In the genomic region with DNA sequence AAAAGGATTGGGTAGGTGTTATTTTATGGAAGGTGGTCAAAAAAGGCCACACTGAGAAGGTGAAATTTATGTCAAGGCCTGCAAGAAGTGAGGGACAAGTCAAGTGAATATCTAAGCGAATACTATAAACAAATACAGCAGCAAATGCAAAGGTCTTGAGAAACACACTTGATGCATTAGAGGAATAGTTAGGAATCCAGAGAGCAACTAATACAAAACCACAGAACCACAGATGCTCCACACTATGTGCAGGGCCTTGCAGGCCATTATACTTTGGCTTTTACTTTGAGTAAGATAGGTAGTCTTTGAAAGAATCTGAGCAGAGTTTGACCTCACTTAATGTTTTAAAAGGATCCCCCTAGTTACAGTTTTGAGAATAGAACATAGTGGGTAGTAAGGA, we compare ENCODE assay signal across 16 cellular contexts. TPM values are rescaled to one million over a fixed set of nuclear protein-coding genes. Genes with fewer than 3 reads are reported as not detected.
DNase-seq lines count a peak whose midpoint lies in the region; ATAC-seq and TF ChIP-seq lines count a peak whose summit lies in the region.
"Had no signal": no experiment of that assay in that cellular context is flagged by ENCODE, and none has a peak within 500 bp of the region (broad histone marks: within the 10 kb centered on the region; RNA-seq: fewer than 3 reads in every experiment).

No MANE protein-coding gene starts in this region.

- H3K27ac Mint-ChIP-seq in activated CD4-positive, alpha-beta T cell treated with anti-CD3 and anti-CD28 coated beads, Interleukin-2, amount 10 ng/mL, durations not matched to agents 24 days and 14 days = peak overlapping the region; percentile 23
- peak overlapping the region in 2 of 5 experiments; percentile 18 to 46 for H3K27ac Mint-ChIP-seq in brain

- peaks cover 69% of the 10 kb centered on the region for H3K4me1 Mint-ChIP-seq in activated CD4-positive, alpha-beta T cell treated with anti-CD3 and anti-CD28 coated beads, Interleukin-2, amount 10 ng/mL, durations not matched to agents 24 days and 14 days
- H3K4me1 Mint-ChIP-seq in brain = peaks cover 89% of the 10 kb centered on the region

- intact Hi-C loops in activated CD4-positive, alpha-beta T cell treated with anti-CD3 and anti-CD28 coated beads, Interleukin-2, amount 10 ng/mL, durations not matched to agents 24 days and 14 days (cut with micrococcal nuclease) = loop anchor here (10.0 kb wide), 1 partner anchor 1866 kb away; no protein-coding TSS in a partner anchor

- peak overlapping the region; percentile 4 for H3K4me3 Mint-ChIP-seq in activated CD4-positive, alpha-beta T cell treated with anti-CD3 and anti-CD28 coated beads, Interleukin-2, amount 10 ng/mL, durations not matched to agents 24 days and 14 days
- peak overlapping the region; percentile 6 to 78 (median 44) for H3K4me3 Mint-ChIP-seq in brain

- ATAC-seq in HG02973 (IDR thresholded peaks at IDR 0.05; ENCODE audit: unreplicated experiment) = no peak

- H3K4me1 ChIP-seq in Loucy (ENCODE audit: insufficient read depth, low read length, poor library complexity, severe bottlenecking) (peaks cover 64% of the 10 kb centered on the region), osteoblast (ENCODE audit: insufficient read depth, low read length) (peaks cover 63% of the 10 kb centered on the region)

- peak overlapping the region; percentile 98 for H3K4me2 ChIP-seq in Loucy (ENCODE audit: low read depth, low read length, poor library complexity, severe bottlenecking)
- H3K4me2 ChIP-seq in osteoblast (ENCODE audit: insufficient read depth, low read length) = peak overlapping the region; percentile 54

- H3K79me2 ChIP-seq in Loucy (ENCODE audit: insufficient read depth, low read length) (peaks cover 79% of the 10 kb centered on the region), osteoblast (ENCODE audit: insufficient read depth, low read length) (peaks cover 85% of the 10 kb centered on the region)

- no peaks in the 10 kb centered on the region for H3K9me3 Mint-ChIP-seq in activated CD4-positive, alpha-beta T cell treated with anti-CD3 and anti-CD28 coated beads, Interleukin-2, amount 10 ng/mL, durations not matched to agents 24 days and 14 days
- no peaks in the 10 kb centered on the region for H3K9me3 Mint-ChIP-seq in brain

- no peaks in the 10 kb centered on the region for H3K27me3 Mint-ChIP-seq in activated CD4-positive, alpha-beta T cell treated with anti-CD3 and anti-CD28 coated beads, Interleukin-2, amount 10 ng/mL, durations not matched to agents 24 days and 14 days
- H3K27me3 Mint-ChIP-seq in brain = peaks cover 11% of the 10 kb centered on the region

- H3K9ac ChIP-seq in Loucy (ENCODE audit: low read depth, low read length, poor library complexity, severe bottlenecking) = peak overlapping the region; percentile 87

- no peak for DNase-seq in activated CD4-positive, alpha-beta T cell treated with anti-CD3 and anti-CD28 coated beads, Interleukin-2, amount 10 ng/mL, durations not matched to agents 24 days and 14 days
- DNase-seq in activated CD4-positive, alpha-beta T cell treated with anti-CD3 and anti-CD28 coated beads, Interleukin-2, amount 50 U/mL, for 48 hours = no peak
- DNase-seq in osteoblast (ENCODE audit: insufficient read length, low spot score, missing footprints) (no peak), midbrain (lab: John Stamatoyannopoulos, UW) (no peak), NCI-H2227 (lab: John Stamatoyannopoulos, UW; ENCODE audit: unreplicated experiment) (no peak)
- DNase-seq: caudate nucleus, DMS153, hypothalamus, NCI-H2029 treated with DMSO at 0.1 percent for 48 hours, NCI-H82, ovary had no signal

- H3F3A ChIP-seq in Loucy (ENCODE audit: low read depth) = no peaks in the 10 kb centered on the region

- H3K27me3 ChIP-seq in Loucy (ENCODE audit: insufficient read depth, low read length, poor library complexity, severe bottlenecking) (no peaks in the 10 kb centered on the region), osteoblast (ENCODE audit: insufficient read depth, low read length) (no peaks in the 10 kb centered on the region)
- H3K27me3 ChIP-seq: ovary, tibial nerve had no signal

- H3K9me3 ChIP-seq in Loucy (ENCODE audit: insufficient read depth, low read depth, low read length) (no peaks in the 10 kb centered on the region), osteoblast (ENCODE audit: low read depth, low read length) (no peaks in the 10 kb centered on the region)
- H3K9me3 ChIP-seq: ovary, tibial nerve had no signal

- H3K36me3 ChIP-seq in Loucy (ENCODE audit: insufficient read depth, low read length) (peaks cover 62% of the 10 kb centered on the region; the same call in 1 of the 2 replicates), osteoblast (ENCODE audit: insufficient read depth, low read length) (peaks cover 58% of the 10 kb centered on the region)
- H3K36me3 ChIP-seq: ovary had no signal

- H3K36me3 Mint-ChIP-seq in activated CD4-positive, alpha-beta T cell treated with anti-CD3 and anti-CD28 coated beads, Interleukin-2, amount 10 ng/mL, durations not matched to agents 24 days and 14 days (ENCODE audit: low read depth) = peaks cover 85% of the 10 kb centered on the region
- H3K36me3 Mint-ChIP-seq in brain = peaks cover 59% of the 10 kb centered on the region

- peaks cover 85% of the 10 kb centered on the region for H4K20me1 ChIP-seq in Loucy (ENCODE audit: insufficient read depth, low read length, poor library complexity, severe bottlenecking)
- peaks cover 24% of the 10 kb centered on the region for H4K20me1 ChIP-seq in osteoblast (ENCODE audit: insufficient read depth, low read length)

- H2AFZ ChIP-seq in Loucy (ENCODE audit: low read length) = no peak overlapping the region
- no peak overlapping the region for H2AFZ ChIP-seq in osteoblast (ENCODE audit: low read length)

- peak overlapping the region; percentile 40 for H3K27ac ChIP-seq in osteoblast (ENCODE audit: low read depth, low read length)
- H3K27ac ChIP-seq: ovary, tibial nerve, VCaP had no signal

- TF ChIP-seq CTCF in Loucy (conservative IDR thresholded peaks at IDR 0.05; ENCODE audit: low read length) = no peak
- TF ChIP-seq CTCF in brain (conservative IDR thresholded peaks at IDR 0.05) = no peak
- TF ChIP-seq CTCF in osteoblast (IDR thresholded peaks at IDR 0.05; ENCODE audit: extremely low read depth, low read depth, low read length) = no peak

- H3K4me3 ChIP-seq in Loucy (ENCODE audit: low read length, poor library complexity, severe bottlenecking) = peak overlapping the region; percentile 83
- peak overlapping the region; percentile 17 for H3K4me3 ChIP-seq in osteoblast (ENCODE audit: insufficient read depth, low read length)
- H3K4me3 ChIP-seq: ovary, tibial nerve had no signal

- H3K9me2 ChIP-seq in Loucy (replicated peaks; ENCODE audit: low read depth, low read length) = no peaks in the 10 kb centered on the region

RNA-seq across cellular contexts. Expression of gene ZNF622, which starts 4.6 kb away (rescaled TPM):
- 40.7 and 43.0 TPM in 2 replicates for total RNA-seq in activated CD4-positive, alpha-beta T cell treated with anti-CD3 and anti-CD28 coated beads, Interleukin-2, amount 10 ng/mL, durations not matched to agents 24 days and 14 days
- 33.8 TPM for polyA plus RNA-seq in brain (ENCODE audit: insufficient read depth, low read depth, low replicate concordance)
- total RNA-seq in osteoblast = 67.2 and 69.8 TPM in 2 replicates
